ENCODE assay signal across 1 cellular context in the genomic region with DNA sequence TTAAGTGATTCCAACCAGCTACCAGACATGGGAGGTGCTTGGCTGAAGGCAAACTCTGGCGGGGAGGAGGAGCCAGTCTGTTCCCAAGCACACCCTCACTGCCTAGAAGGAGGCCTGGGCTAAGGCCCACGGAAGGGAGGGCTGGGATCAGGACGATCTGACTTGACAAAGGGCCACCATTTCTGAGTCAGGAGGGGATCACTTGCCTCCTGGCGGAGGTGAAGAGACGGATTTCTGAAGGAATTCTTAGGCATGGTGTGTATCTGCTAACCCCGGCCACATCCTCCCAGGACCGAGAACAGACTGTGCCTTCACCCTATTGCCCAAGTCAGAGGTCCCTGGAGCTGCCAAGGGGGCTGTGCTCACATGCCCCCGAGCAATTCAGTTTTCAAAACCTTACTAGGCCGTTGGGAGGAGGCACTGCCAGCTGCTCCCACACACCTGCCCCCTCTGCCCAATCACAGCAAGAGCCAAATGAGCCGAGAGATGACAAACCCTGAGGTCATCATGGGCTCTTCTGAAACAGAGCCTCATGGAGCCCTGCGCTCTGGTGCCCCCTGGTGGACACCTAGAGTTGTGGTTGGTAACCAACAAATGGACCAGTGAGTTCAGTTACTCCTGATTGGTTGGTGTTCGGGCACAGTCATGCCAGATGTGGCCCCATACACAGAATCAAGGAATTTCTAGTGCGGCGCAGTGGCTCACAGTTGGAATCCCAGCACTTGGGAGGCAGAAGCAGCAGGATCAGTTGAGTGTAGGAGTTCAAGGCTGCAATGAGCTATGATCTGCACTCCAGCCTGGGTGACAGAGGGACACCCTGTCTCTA.
TF ChIP-seq lines count a peak whose summit lies in the region.

No MANE protein-coding gene starts in this region.

TF ChIP-seq in GM23338, 12 proteins besides CTCF, POLR2A, EP300 and RAD21 (continued from another document):
- TF ChIP-seq, protein P1, sequence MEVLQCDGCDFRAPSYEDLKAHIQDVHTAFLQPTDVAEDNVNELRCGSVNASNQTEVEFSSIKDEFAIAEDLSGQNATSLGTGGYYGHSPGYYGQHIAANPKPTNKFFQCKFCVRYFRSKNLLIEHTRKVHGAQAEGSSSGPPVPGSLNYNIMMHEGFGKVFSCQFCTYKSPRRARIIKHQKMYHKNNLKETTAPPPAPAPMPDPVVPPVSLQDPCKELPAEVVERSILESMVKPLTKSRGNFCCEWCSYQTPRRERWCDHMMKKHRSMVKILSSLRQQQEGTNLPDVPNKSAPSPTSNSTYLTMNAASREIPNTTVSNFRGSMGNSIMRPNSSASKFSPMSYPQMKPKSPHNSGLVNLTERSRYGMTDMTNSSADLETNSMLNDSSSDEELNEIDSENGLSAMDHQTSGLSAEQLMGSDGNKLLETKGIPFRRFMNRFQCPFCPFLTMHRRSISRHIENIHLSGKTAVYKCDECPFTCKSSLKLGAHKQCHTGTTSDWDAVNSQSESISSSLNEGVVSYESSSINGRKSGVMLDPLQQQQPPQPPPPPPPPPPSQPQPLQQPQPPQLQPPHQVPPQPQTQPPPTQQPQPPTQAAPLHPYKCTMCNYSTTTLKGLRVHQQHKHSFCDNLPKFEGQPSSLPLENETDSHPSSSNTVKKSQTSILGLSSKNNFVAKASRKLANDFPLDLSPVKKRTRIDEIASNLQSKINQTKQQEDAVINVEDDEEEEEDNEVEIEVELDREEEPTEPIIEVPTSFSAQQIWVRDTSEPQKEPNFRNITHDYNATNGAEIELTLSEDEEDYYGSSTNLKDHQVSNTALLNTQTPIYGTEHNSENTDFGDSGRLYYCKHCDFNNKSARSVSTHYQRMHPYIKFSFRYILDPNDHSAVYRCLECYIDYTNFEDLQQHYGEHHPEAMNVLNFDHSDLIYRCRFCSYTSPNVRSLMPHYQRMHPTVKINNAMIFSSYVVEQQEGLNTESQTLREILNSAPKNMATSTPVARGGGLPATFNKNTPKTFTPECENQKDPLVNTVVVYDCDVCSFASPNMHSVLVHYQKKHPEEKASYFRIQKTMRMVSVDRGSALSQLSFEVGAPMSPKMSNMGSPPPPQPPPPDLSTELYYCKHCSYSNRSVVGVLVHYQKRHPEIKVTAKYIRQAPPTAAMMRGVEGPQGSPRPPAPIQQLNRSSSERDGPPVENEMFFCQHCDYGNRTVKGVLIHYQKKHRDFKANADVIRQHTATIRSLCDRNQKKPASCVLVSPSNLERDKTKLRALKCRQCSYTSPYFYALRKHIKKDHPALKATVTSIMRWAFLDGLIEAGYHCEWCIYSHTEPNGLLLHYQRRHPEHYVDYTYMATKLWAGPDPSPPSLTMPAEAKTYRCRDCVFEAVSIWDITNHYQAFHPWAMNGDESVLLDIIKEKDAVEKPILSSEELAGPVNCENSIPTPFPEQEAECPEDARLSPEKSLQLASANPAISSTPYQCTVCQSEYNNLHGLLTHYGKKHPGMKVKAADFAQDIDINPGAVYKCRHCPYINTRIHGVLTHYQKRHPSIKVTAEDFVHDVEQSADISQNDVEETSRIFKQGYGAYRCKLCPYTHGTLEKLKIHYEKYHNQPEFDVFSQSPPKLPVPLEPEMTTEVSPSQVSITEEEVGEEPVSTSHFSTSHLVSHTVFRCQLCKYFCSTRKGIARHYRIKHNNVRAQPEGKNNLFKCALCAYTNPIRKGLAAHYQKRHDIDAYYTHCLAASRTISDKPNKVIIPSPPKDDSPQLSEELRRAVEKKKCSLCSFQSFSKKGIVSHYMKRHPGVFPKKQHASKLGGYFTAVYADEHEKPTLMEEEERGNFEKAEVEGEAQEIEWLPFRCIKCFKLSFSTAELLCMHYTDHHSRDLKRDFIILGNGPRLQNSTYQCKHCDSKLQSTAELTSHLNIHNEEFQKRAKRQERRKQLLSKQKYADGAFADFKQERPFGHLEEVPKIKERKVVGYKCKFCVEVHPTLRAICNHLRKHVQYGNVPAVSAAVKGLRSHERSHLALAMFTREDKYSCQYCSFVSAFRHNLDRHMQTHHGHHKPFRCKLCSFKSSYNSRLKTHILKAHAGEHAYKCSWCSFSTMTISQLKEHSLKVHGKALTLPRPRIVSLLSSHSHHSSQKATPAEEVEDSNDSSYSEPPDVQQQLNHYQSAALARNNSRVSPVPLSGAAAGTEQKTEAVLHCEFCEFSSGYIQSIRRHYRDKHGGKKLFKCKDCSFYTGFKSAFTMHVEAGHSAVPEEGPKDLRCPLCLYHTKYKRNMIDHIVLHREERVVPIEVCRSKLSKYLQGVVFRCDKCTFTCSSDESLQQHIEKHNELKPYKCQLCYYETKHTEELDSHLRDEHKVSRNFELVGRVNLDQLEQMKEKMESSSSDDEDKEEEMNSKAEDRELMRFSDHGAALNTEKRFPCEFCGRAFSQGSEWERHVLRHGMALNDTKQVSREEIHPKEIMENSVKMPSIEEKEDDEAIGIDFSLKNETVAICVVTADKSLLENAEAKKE (CRISPR knock-in tag; IDR thresholded peaks at IDR 0.05), result no peak
- no peak for TF ChIP-seq ZNF114 (CRISPR knock-in tag; IDR thresholded peaks at IDR 0.05)
- no peak for TF ChIP-seq EZH2 (IDR thresholded peaks at IDR 0.05; ENCODE audit: low read depth, unreplicated experiment)
